Comparison of ENCODE assay signal across 20 cellular contexts in the genomic region with DNA sequence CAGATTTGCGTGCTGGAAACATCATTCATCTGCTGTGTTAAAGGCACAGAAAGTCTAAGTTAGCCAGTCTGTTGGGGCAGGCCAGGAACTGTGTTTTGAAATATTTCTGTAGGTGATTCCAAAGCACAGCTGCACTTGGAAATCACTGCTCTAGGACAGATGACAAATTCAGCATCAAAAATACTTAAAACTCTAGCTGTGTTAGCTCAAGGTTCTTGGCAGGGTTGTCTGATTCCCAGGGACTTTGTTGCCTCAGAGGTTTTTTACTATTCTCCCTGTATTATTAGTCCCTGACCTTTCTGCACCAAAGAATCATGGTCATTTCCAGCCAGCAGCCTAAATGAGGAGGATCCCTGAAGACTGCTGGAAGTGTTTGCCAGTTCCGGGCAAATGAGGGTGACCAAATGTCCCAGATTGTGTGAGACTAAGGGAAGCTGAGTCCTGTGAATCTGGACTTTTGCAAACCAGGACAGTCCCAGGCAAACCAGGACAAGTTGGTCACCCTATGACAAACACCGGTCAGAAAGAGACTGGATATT.
DNase-seq lines count a peak whose midpoint lies in the region; ATAC-seq and TF ChIP-seq lines count a peak whose summit lies in the region.
"Had no signal": no experiment of that assay in that cellular context is flagged by ENCODE, and none has a peak within 500 bp of the region (broad histone marks: within the 10 kb centered on the region; RNA-seq: fewer than 3 reads in every experiment).

No MANE protein-coding gene starts in this region.

- peaks cover 0 to 4% of the 10 kb centered on the region in 2 donors for H3K9me3 ChIP-seq in right atrium auricular region
- no peaks in the 10 kb centered on the region for H3K9me3 ChIP-seq in neuronal stem cell (replicated peaks in 1 of 2; ENCODE audit: control insufficient read depth in 2 of 2, insufficient read depth in 1 of 2, low read depth in 1 of 2, low read length in 2 of 2)
- H3K9me3 ChIP-seq in tibial artery = no peaks in the 10 kb centered on the region
- H3K9me3 ChIP-seq: body of pancreas had no signal

- DNase-seq in coronary artery (ENCODE audit: low spot score) (no peak), right atrium auricular region (ENCODE audit: low spot score) (peak; percentile 68), neuronal stem cell (ENCODE audit: low spot score) (no peak), tibial artery (peak in 1 of 2 donors; percentile 38), NCI-H2029 treated with DMSO at 0.1 percent for 48 hours (lab: John Stamatoyannopoulos, UW) (no peak), H7 (no peak)
- DNase-seq in activated CD4-positive, alpha-beta T cell treated with anti-CD3 and anti-CD28 coated beads for 4 hours = no peak
- DNase-seq: activated CD8-positive, alpha-beta memory T cell treated with anti-CD3 and anti-CD28 coated beads, Interleukin-2, amount 50 U/mL, for 48 hours; activated naive CD8-positive, alpha-beta T cell treated with anti-CD3 and anti-CD28 coated beads, Interleukin-2, amount 10 ng/mL, durations not matched to agents 7 days and 5 days; body of pancreas; glutamatergic neuron; GOT3; NK-92 treated with Interleukin-12 subunit alpha and Interleukin-12 subunit beta, amount 100 ng/mL, for 24 hours; retina; stimulated activated CD4-positive, alpha-beta T cell treated with anti-CD3 and anti-CD28 coated beads, Interleukin-15, amount 100 ng/mL, for 24 hours; T-helper 2 cell; WERI-Rb-1 had no signal

- H2BK5ac ChIP-seq in neuronal stem cell (ENCODE audit: low read length) = no peak overlapping the region

- no peak overlapping the region for H4K8ac ChIP-seq in neuronal stem cell (ENCODE audit: low read depth, low read length)

- H2BK120ac ChIP-seq in neuronal stem cell (ENCODE audit: low read depth, low read length) = no peak overlapping the region

- ATAC-seq in HG02763 (IDR thresholded peaks at IDR 0.05; ENCODE audit: unreplicated experiment) = no peak

- TF ChIP-seq CTCF in coronary artery (IDR thresholded peaks at IDR 0.05) (no peak), right atrium auricular region (IDR thresholded peaks at IDR 0.05) (no peak), tibial artery (IDR thresholded peaks at IDR 0.05) (no peak)

- H3K4me1 ChIP-seq in right atrium auricular region (peaks cover 0 to 24% of the 10 kb centered on the region in 2 donors), neuronal stem cell (ENCODE audit: control insufficient read depth in 2 of 2, insufficient read depth in 1 of 2, low read depth in 1 of 2, low read length in 2 of 2) (no peaks in the 10 kb centered on the region), tibial artery (peaks cover 0 to 49% (median 12%) of the 10 kb centered on the region in 4 donors)
- H3K4me1 ChIP-seq: body of pancreas had no signal

- H2BK15ac ChIP-seq in neuronal stem cell (ENCODE audit: low read length) = no peak overlapping the region

- peak overlapping the region; percentile 46 for H3K18ac ChIP-seq in neuronal stem cell (ENCODE audit: low read length)

- no peaks in the 10 kb centered on the region for H3K79me1 ChIP-seq in neuronal stem cell (ENCODE audit: low read depth, low read length)

- H3K14ac ChIP-seq in neuronal stem cell (ENCODE audit: low read length) = no peak overlapping the region

- no peak overlapping the region for H3K23ac ChIP-seq in neuronal stem cell (ENCODE audit: low read depth, low read length, poor library complexity)

- no CpG with 5 or more reads among the region's 3 CpGs for WGBS in neuronal stem cell (ENCODE audit: extremely low coverage in 2 of 2, insufficient read length in 2 of 2, insufficient replicate concordance in 1 of 2), 2 donors

- H3K4me3 ChIP-seq in coronary artery (no peak overlapping the region), right atrium auricular region (no peak overlapping the region), neuronal stem cell (ENCODE audit: low read length in 2 of 2) (no peak overlapping the region), tibial artery (no peak overlapping the region), H7 (ENCODE audit: insufficient read depth, low read depth, low read length) (no peak overlapping the region)
- H3K4me3 ChIP-seq: body of pancreas, SK-N-MC had no signal

- H2BK12ac ChIP-seq in neuronal stem cell (ENCODE audit: low read length) = no peak overlapping the region

- intact Hi-C loops in tibial artery (cut with DNase I; ENCODE audit: low total_unique reads) = no loop called here

- H3K36me3 ChIP-seq in right atrium auricular region (peaks cover 5% of the 10 kb centered on the region), neuronal stem cell (replicated peaks in 1 of 2; ENCODE audit: control insufficient read depth in 2 of 2, insufficient read depth in 2 of 2, low read length in 2 of 2) (no peaks in the 10 kb centered on the region), tibial artery (no peaks in the 10 kb centered on the region), H7 (replicated peaks; ENCODE audit: control insufficient read depth, insufficient read depth, low read length) (no peaks in the 10 kb centered on the region)
- H3K36me3 ChIP-seq: WERI-Rb-1 had no signal

- H3K4me2 ChIP-seq in neuronal stem cell (ENCODE audit: insufficient read depth, low read length, poor library complexity, severe bottlenecking) = no peak overlapping the region

- no peak overlapping the region for H3K4ac ChIP-seq in neuronal stem cell (ENCODE audit: low read length)

- peak overlapping the region; percentile 33 to 73 for H3K27ac ChIP-seq in coronary artery
- peak overlapping the region; percentile 64 to 85 for H3K27ac ChIP-seq in right atrium auricular region
- H3K27ac ChIP-seq in neuronal stem cell (replicated peaks; ENCODE audit: low read length) = no peak overlapping the region
- peak overlapping the region; percentile 45 to 60 for H3K27ac ChIP-seq in tibial artery
- H3K27ac ChIP-seq: body of pancreas, C4-2B, SK-N-MC, WERI-Rb-1 had no signal

- H2AK5ac ChIP-seq in neuronal stem cell (ENCODE audit: low read depth, low read length) = no peak overlapping the region

- no peak overlapping the region for H3K9ac ChIP-seq in neuronal stem cell (ENCODE audit: low read depth, low read length, poor library complexity)

- no peak overlapping the region for H2AFZ ChIP-seq in neuronal stem cell (ENCODE audit: low read length)

- no peak overlapping the region for H4K91ac ChIP-seq in neuronal stem cell (ENCODE audit: low read depth, low read length, poor library complexity)

- H3K27me3 ChIP-seq in right atrium auricular region (no peaks in the 10 kb centered on the region), neuronal stem cell (ENCODE audit: control insufficient read depth in 3 of 3, insufficient read depth in 3 of 3, low read depth in 1 of 3, low read length in 3 of 3) (no peaks in the 10 kb centered on the region), tibial artery (no peaks in the 10 kb centered on the region), H7 (ENCODE audit: control insufficient read depth, insufficient read depth, low read length) (no peaks in the 10 kb centered on the region)
- H3K27me3 ChIP-seq: body of pancreas had no signal
